ENCODE assay signal across 13 cellular contexts in the genomic region with DNA sequence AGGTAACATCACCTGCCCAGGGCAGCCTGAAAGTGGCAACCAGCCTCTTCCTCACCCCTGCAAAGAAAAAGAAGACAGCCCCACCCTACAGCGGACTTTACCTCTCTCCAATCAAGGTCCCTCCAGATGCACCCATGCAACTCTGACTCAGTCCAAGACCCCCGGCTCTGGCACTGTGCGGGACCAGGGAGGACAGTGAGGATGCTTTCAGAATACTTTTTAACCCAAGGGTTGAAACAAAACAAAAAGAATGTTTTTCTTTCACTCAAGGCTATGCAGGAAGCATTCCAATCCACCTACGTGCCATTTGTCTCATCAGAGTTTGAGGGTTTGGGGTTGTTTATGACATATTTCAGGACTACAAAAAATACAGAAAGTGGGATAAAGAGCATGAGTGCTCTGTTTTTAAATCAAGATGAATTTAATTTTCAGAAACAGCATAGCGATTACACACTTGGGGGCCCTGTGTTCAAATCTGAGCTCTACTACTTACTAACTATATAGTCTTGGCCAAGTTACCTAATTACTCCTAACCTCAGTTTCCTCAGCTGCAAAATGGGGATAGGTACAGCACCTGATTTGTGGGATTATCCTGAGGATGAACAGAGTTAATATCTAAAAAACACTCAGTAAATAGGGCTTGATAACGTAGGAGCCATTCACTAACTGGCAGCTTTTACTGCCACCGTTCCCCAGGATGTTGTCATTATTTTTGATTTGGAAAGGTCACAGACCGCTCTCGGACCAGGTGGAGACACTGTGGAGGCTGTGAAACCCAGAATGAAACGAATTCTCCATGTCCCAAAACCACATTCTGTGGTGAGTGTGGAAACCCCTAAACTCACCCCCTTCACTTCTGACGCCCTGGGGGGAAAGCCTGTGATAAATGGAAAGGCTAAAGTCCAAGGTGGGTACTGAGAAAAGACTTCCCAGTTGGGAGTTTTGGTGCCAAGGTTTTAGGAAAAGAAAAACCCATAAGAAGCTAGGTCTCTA. TPM values are rescaled to one million over a fixed set of nuclear protein-coding genes. Genes with fewer than 3 reads are reported as not detected.
DNase-seq lines count a peak whose midpoint lies in the region; ATAC-seq and TF ChIP-seq lines count a peak whose summit lies in the region.
"Had no signal": no experiment of that assay in that cellular context is flagged by ENCODE, and none has a peak within 500 bp of the region (broad histone marks: within the 10 kb centered on the region; RNA-seq: fewer than 3 reads in every experiment).

No MANE protein-coding gene starts in this region.

- no peak overlapping the region for H3K9ac ChIP-seq in GM23248

- CTCF ChIA-PET in activated naive CD4-positive, alpha-beta T cell treated with anti-CD3 and anti-CD28 coated beads, Interleukin-2, amount 10 ng/mL, durations not matched to agents 7 days and 5 days (lab: Charles Lee): interaction anchor here (1.2 kb wide), 1 partner anchor 27 kb away, joined by 3 read pairs; no protein-coding TSS in a partner anchor

- no peaks in the 10 kb centered on the region for H3K36me3 Mint-ChIP-seq in stimulated activated memory B cell treated with anti-CD40 and anti-IgM and Interleukin-4, amounts not matched to agents 10 μg/mL and 1 μg/mL and 100 μg/mL, for 72 hours
- no peaks in the 10 kb centered on the region for H3K36me3 Mint-ChIP-seq in activated naive CD4-positive, alpha-beta T cell treated with anti-CD3 and anti-CD28 coated beads, Interleukin-2, amount 10 ng/mL, durations not matched to agents 7 days and 5 days

- peaks cover 8% of the 10 kb centered on the region; the same call in 1 of the 2 replicates for H3K4me1 ChIP-seq in GM23248 (ENCODE audit: insufficient read depth)
- H3K4me1 ChIP-seq in ascending aorta: peaks cover 0 to 35% of the 10 kb centered on the region in 2 donors
- H3K4me1 ChIP-seq in hepatocyte (ENCODE audit: insufficient read depth): peaks cover 21% of the 10 kb centered on the region

- no peak overlapping the region for H2AFZ ChIP-seq in GM23248
- H2AFZ ChIP-seq in hepatocyte: no peak overlapping the region

- H3K9me2 ChIP-seq in GM23248 (ENCODE audit: insufficient read depth) (no peaks in the 10 kb centered on the region), hepatocyte (replicated peaks; ENCODE audit: insufficient read depth) (no peaks in the 10 kb centered on the region)

- H3K27ac ChIP-seq in GM23248: no peak overlapping the region
- H3K27ac ChIP-seq in ascending aorta: peak overlapping the region; percentile 46 to 68
- peak overlapping the region; percentile 16 for H3K27ac ChIP-seq in hepatocyte

- 80 to 83% methylated on average over 11 of the region's 11 CpGs for WGBS in GM23248 (ENCODE audit: low coverage in 1 of 2, low lambda C conversion rate in 2 of 2, missing lambda C conversion rate in 2 of 2), 2 experiments
- 86% methylated on average over 11 of the region's 11 CpGs for WGBS in hepatocyte (ENCODE audit: low lambda C conversion rate, missing lambda C conversion rate)

- no peak overlapping the region for H3K4me3 Mint-ChIP-seq in stimulated activated memory B cell treated with anti-CD40 and anti-IgM and Interleukin-4, amounts not matched to agents 10 μg/mL and 1 μg/mL and 100 μg/mL, for 72 hours
- H3K4me3 Mint-ChIP-seq in activated naive CD4-positive, alpha-beta T cell treated with anti-CD3 and anti-CD28 coated beads, Interleukin-2, amount 10 ng/mL, durations not matched to agents 7 days and 5 days: no peak overlapping the region

- peaks cover 9% of the 10 kb centered on the region for H3K27me3 Mint-ChIP-seq in stimulated activated memory B cell treated with anti-CD40 and anti-IgM and Interleukin-4, amounts not matched to agents 10 μg/mL and 1 μg/mL and 100 μg/mL, for 72 hours
- peaks cover 20% of the 10 kb centered on the region for H3K27me3 Mint-ChIP-seq in activated naive CD4-positive, alpha-beta T cell treated with anti-CD3 and anti-CD28 coated beads, Interleukin-2, amount 10 ng/mL, durations not matched to agents 7 days and 5 days

- H3K27ac Mint-ChIP-seq in stimulated activated memory B cell treated with anti-CD40 and anti-IgM and Interleukin-4, amounts not matched to agents 10 μg/mL and 1 μg/mL and 100 μg/mL, for 72 hours: peak overlapping the region; percentile 22
- no peak overlapping the region for H3K27ac Mint-ChIP-seq in activated naive CD4-positive, alpha-beta T cell treated with anti-CD3 and anti-CD28 coated beads, Interleukin-2, amount 10 ng/mL, durations not matched to agents 7 days and 5 days

- H3K4me3 ChIP-seq in GM23248: no peak overlapping the region
- no peak overlapping the region for H3K4me3 ChIP-seq in ascending aorta
- H3K4me3 ChIP-seq in hepatocyte: no peak overlapping the region

- intact Hi-C loops in ascending aorta (cut with DNase I): no loop called here

- TF ChIP-seq CTCF in ascending aorta (IDR thresholded peaks at IDR 0.05) (no peak), hepatocyte (IDR thresholded peaks at IDR 0.05; ENCODE audit: poor library complexity) (no peak)

- in situ Hi-C loops in GM23248 (cut with MboI): no loop called here

- H3K4me1 Mint-ChIP-seq in stimulated activated memory B cell treated with anti-CD40 and anti-IgM and Interleukin-4, amounts not matched to agents 10 μg/mL and 1 μg/mL and 100 μg/mL, for 72 hours: peaks cover 30% of the 10 kb centered on the region
- peaks cover 5% of the 10 kb centered on the region for H3K4me1 Mint-ChIP-seq in activated naive CD4-positive, alpha-beta T cell treated with anti-CD3 and anti-CD28 coated beads, Interleukin-2, amount 10 ng/mL, durations not matched to agents 7 days and 5 days

- DNase-seq in GM23248 (peak; percentile 60), ascending aorta (ENCODE audit: low spot score in 2 of 2) (peak in 1 of 2 donors; percentile 19), hepatocyte (ENCODE audit: low spot score) (no peak), hypothalamus (lab: John Stamatoyannopoulos, UW) (no peak)
- no peak for DNase-seq in activated naive CD4-positive, alpha-beta T cell treated with anti-CD3 and anti-CD28 coated beads, Interleukin-2, amount 10 ng/mL, durations not matched to agents 7 days and 5 days
- DNase-seq: activated effector memory CD4-positive, alpha-beta T cell treated with Interleukin-2 at 50 U/mL for 16 hours; DMS79; foreskin melanocyte; NCI-H1694; T-helper 1 cell had no signal

- H3K9me3 ChIP-seq in GM23248 (ENCODE audit: low read depth): no peaks in the 10 kb centered on the region
- H3K9me3 ChIP-seq in ascending aorta: no peaks in the 10 kb centered on the region
- no peaks in the 10 kb centered on the region for H3K9me3 ChIP-seq in hepatocyte (ENCODE audit: low read depth)

- H3K27me3 ChIP-seq in GM23248 (replicated peaks; ENCODE audit: insufficient read depth) (no peaks in the 10 kb centered on the region), ascending aorta (no peaks in the 10 kb centered on the region), hepatocyte (no peaks in the 10 kb centered on the region)

- no peaks in the 10 kb centered on the region for H3K9me3 Mint-ChIP-seq in stimulated activated memory B cell treated with anti-CD40 and anti-IgM and Interleukin-4, amounts not matched to agents 10 μg/mL and 1 μg/mL and 100 μg/mL, for 72 hours
- H3K9me3 Mint-ChIP-seq in activated naive CD4-positive, alpha-beta T cell treated with anti-CD3 and anti-CD28 coated beads, Interleukin-2, amount 10 ng/mL, durations not matched to agents 7 days and 5 days: no peaks in the 10 kb centered on the region

- H3K4me2 ChIP-seq in GM23248 (ENCODE audit: unreplicated experiment): no peak overlapping the region
- H3K4me2 ChIP-seq in hepatocyte: no peak overlapping the region

- peak; percentile 61 for ATAC-seq in stimulated activated memory B cell treated with anti-CD40 and anti-IgM and Interleukin-4, amounts not matched to agents 10 μg/mL and 1 μg/mL and 100 μg/mL, for 72 hours
- ATAC-seq in GM18858 (IDR thresholded peaks at IDR 0.05; ENCODE audit: unreplicated experiment) (no peak), GM21576 (IDR thresholded peaks at IDR 0.05; ENCODE audit: unreplicated experiment) (no peak)

- peaks cover 8% of the 10 kb centered on the region; the same call in 1 of the 2 replicates for H3F3A ChIP-seq in GM23248 (ENCODE audit: insufficient read depth)

- no peaks in the 10 kb centered on the region for H3K36me3 ChIP-seq in GM23248 (ENCODE audit: low read depth)
- no peaks in the 10 kb centered on the region for H3K36me3 ChIP-seq in ascending aorta
- H3K36me3 ChIP-seq in hepatocyte (replicated peaks; ENCODE audit: insufficient read depth, low read depth): no peaks in the 10 kb centered on the region

- H4K20me1 ChIP-seq in GM23248 (ENCODE audit: insufficient read depth) (no peaks in the 10 kb centered on the region), hepatocyte (ENCODE audit: insufficient read depth, poor library complexity, severe bottlenecking) (no peaks in the 10 kb centered on the region)

- H3K79me2 ChIP-seq in GM23248 (ENCODE audit: insufficient read depth) (no peaks in the 10 kb centered on the region), hepatocyte (peaks cover 36% of the 10 kb centered on the region)

RNA-seq across cellular contexts. Expression of gene PLAAT3, which starts 5.6 kb away (rescaled TPM):
- 1.8 and 4.3 TPM in 2 replicates for total RNA-seq in GM23248 (2014; rRNA removed; shearing (Covaris generic))
- 4.2 and 4.9 TPM in 2 replicates for polyA plus RNA-seq in GM23248 (2016; fragmentation: Nextera tagmentation; extraction: Ambion mirVana)
- total RNA-seq in ascending aorta: 21.1 TPM
- total RNA-seq in hepatocyte: 26.9 and 32.4 TPM in 2 replicates
- 49.6 and 59.9 TPM in 2 replicates for polyA plus RNA-seq in hepatocyte

RNA-seq across cellular contexts. Expression of gene PLAAT2, which starts 45.5 kb away (rescaled TPM):
- not detected in 2 replicates for total RNA-seq in GM23248 (2014; rRNA removed; shearing (Covaris generic))
- not detected in 2 replicates for polyA plus RNA-seq in GM23248 (2016; fragmentation: Nextera tagmentation; extraction: Ambion mirVana)
- not detected for total RNA-seq in ascending aorta
- total RNA-seq in hepatocyte: 0.77 and 1.2 TPM in 2 replicates
- polyA plus RNA-seq in hepatocyte: 1.9 and 3.0 TPM in 2 replicates
